In the genomic region with DNA sequence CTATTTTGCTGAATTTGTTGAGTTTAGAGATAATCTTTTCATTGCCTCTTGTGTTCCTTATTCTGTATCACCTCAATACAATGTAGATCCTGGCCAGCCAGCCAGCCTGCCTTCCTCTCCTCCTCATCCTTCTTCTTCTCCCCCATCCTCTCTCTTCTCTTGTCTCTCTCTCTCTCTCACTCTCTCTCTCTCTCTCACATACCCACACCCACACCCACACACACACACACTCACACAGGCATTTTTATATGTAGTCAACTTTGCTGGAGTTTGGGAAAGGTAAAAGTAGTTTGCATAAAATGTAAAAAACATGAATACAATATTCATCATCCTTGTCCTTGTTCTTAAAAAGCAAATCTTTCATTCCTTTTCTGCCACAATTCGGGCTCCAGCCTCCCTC, we compare ENCODE assay signal across 10 cellular contexts.
DNase-seq lines count a peak whose midpoint lies in the region; TF ChIP-seq lines count a peak whose summit lies in the region.
"Had no signal": no experiment of that assay in that cellular context is flagged by ENCODE, and none has a peak within 500 bp of the region (broad histone marks: within the 10 kb centered on the region; RNA-seq: fewer than 3 reads in every experiment).

No MANE protein-coding gene starts in this region.

- no peaks in the 10 kb centered on the region for H3K36me3 Mint-ChIP-seq in activated T-cell treated with anti-CD3 and anti-CD28 coated beads, Interleukin-2, amount 50 U/mL, for 24 hours (ENCODE audit: low read depth)
- no peaks in the 10 kb centered on the region for H3K36me3 Mint-ChIP-seq in MCF 10A (ENCODE audit: insufficient read depth, unreplicated experiment)

- H3K4me3 ChIP-seq in mesodermal cell (ENCODE audit: extremely low read depth, insufficient read depth, low read length, poor library complexity, severe bottlenecking) (no peak overlapping the region), thyroid gland (replicated peaks in 1 of 3) (no peak overlapping the region), foreskin fibroblast (ENCODE audit: low read depth in 1 of 2, low read length in 2 of 2) (no peak overlapping the region)

- no peak overlapping the region for H3K4me3 Mint-ChIP-seq in activated T-cell treated with anti-CD3 and anti-CD28 coated beads, Interleukin-2, amount 50 U/mL, for 24 hours
- no peak overlapping the region for H3K4me3 Mint-ChIP-seq in MCF 10A (ENCODE audit: unreplicated experiment)

- H3K9me3 ChIP-seq in mesodermal cell (ENCODE audit: control insufficient read depth, low read length) = no peaks in the 10 kb centered on the region
- no peaks in the 10 kb centered on the region for H3K9me3 ChIP-seq in thyroid gland

- peaks cover 12% of the 10 kb centered on the region for H3K4me1 ChIP-seq in mesodermal cell (ENCODE audit: control insufficient read depth, insufficient read depth, low read length, poor library complexity, severe bottlenecking)
- peaks cover 7 to 17% of the 10 kb centered on the region in 2 donors for H3K4me1 ChIP-seq in thyroid gland

- H3K27ac ChIP-seq in mesodermal cell (ENCODE audit: low read depth, low read length, severe bottlenecking) = peak overlapping the region; percentile 60
- peak overlapping the region in 2 of 3 donors; percentile 68 to 91 for H3K27ac ChIP-seq in thyroid gland
- H3K27ac ChIP-seq: VCaP had no signal

- 80% methylated on average over 1 of the region's 1 CpG for WGBS in mesodermal cell (ENCODE audit: insufficient coverage in 2 of 2), 2 experiments
- WGBS in thyroid gland, 2 donors = 52 to 63% methylated on average over 1 of the region's 1 CpG

- intact Hi-C loops in MCF 10A (cut with micrococcal nuclease) (no loop called here), thyroid gland (cut with DNase I) (no loop called here)

- H3K36me3 ChIP-seq in mesodermal cell (ENCODE audit: control insufficient read depth, insufficient read depth, low read length) = no peaks in the 10 kb centered on the region
- no peaks in the 10 kb centered on the region for H3K36me3 ChIP-seq in thyroid gland

- no peaks in the 10 kb centered on the region for H3K27me3 ChIP-seq in thyroid gland

- peaks cover 30% of the 10 kb centered on the region for H3K4me1 Mint-ChIP-seq in activated T-cell treated with anti-CD3 and anti-CD28 coated beads, Interleukin-2, amount 50 U/mL, for 24 hours (ENCODE audit: low read depth)
- no peaks in the 10 kb centered on the region for H3K4me1 Mint-ChIP-seq in MCF 10A (ENCODE audit: insufficient read depth, unreplicated experiment)

- TF ChIP-seq CTCF in MCF 10A (IDR thresholded peaks at IDR 0.05; ENCODE audit: unreplicated experiment) (no peak), thyroid gland (IDR thresholded peaks at IDR 0.05) (no peak), foreskin fibroblast (IDR thresholded peaks at IDR 0.05; ENCODE audit: low read depth, low read length) (no peak)

- no peak for DNase-seq in activated T-cell treated with anti-CD3 and anti-CD28 coated beads, Interleukin-2, amount 50 U/mL, for 24 hours
- no peak for DNase-seq in activated T-cell treated with anti-CD3 and anti-CD28 coated beads for 4 hours
- DNase-seq in MCF 10A (ENCODE audit: unreplicated experiment) = no peak
- DNase-seq in thyroid gland = no peak
- no peak for DNase-seq in stimulated activated CD4-positive, alpha-beta T cell treated with anti-CD3 and anti-CD28 coated beads, Interleukin-4, amount 100 ng/mL, for 4 hours
- DNase-seq in mesenteric fat pad (ENCODE audit: low spot score) = no peak
- DNase-seq in foreskin fibroblast = no peak
- DNase-seq: amniotic stem cell had no signal

- peak overlapping the region; percentile 31 for H3K27ac Mint-ChIP-seq in activated T-cell treated with anti-CD3 and anti-CD28 coated beads, Interleukin-2, amount 50 U/mL, for 24 hours
- peak overlapping the region; percentile 2 for H3K27ac Mint-ChIP-seq in MCF 10A (ENCODE audit: low read depth, unreplicated experiment)

- no peaks in the 10 kb centered on the region for H3K9me3 Mint-ChIP-seq in activated T-cell treated with anti-CD3 and anti-CD28 coated beads, Interleukin-2, amount 50 U/mL, for 24 hours
- no peaks in the 10 kb centered on the region for H3K9me3 Mint-ChIP-seq in MCF 10A (ENCODE audit: unreplicated experiment)

- BruUV-seq in MCF 10A (replicated peaks; lab: Mats Ljungman, UMichigan) = no TSS peak

- CTCF ChIA-PET in MCF 10A (lab: Yijun Ruan, JAX) = no interaction called here

- POLR2A ChIA-PET in MCF 10A (lab: Yijun Ruan, JAX) = no interaction called here

- no peak for TF ChIP-seq POLR2A in thyroid gland (IDR thresholded peaks at IDR 0.05)

- no peaks in the 10 kb centered on the region for H3K27me3 Mint-ChIP-seq in activated T-cell treated with anti-CD3 and anti-CD28 coated beads, Interleukin-2, amount 50 U/mL, for 24 hours
- H3K27me3 Mint-ChIP-seq in MCF 10A (ENCODE audit: insufficient read depth, unreplicated experiment) = no peaks in the 10 kb centered on the region
